Comparison of ENCODE assay signal across 13 cellular contexts in the genomic region with DNA sequence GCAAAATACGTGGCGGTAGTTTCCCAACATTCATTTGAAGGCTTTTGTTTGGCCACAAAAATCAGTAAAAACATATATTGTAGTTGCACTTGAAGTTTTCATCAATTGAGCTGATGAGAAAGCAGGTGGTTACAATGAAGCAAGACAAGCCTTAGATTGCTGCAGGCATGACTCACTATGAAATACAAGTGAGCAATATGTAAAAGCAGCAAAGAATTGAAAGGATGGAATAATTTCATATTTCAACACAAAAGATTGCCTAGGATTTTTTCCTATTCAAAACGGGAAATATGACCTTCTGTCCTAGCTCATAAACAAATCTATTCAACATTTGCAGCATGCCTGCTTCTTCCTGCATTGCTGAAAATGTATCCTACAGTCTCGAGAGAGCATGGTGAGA.
A peak's percentile ranks its signal among the peaks of the same experiment; 100 is the strongest.
DNase-seq lines count a peak whose midpoint lies in the region; ATAC-seq and TF ChIP-seq lines count a peak whose summit lies in the region.
"Had no signal": no experiment of that assay in that cellular context is flagged by ENCODE, and none has a peak within 500 bp of the region (broad histone marks: within the 10 kb centered on the region; RNA-seq: fewer than 3 reads in every experiment).

No MANE protein-coding gene starts in this region.

- H2BK15ac ChIP-seq in IMR-90 (ENCODE audit: low read depth, low read length): no peak overlapping the region

- no peak overlapping the region for H4K8ac ChIP-seq in IMR-90 (ENCODE audit: low read depth in 2 of 2, low read length in 2 of 2)

- no peak overlapping the region for H3K23ac ChIP-seq in IMR-90 (ENCODE audit: low read depth, low read length)

- H2BK20ac ChIP-seq in IMR-90 (ENCODE audit: low read depth, low read length): no peak overlapping the region

- TF ChIP-seq CTCF in AG09309 (IDR thresholded peaks at IDR 0.05; ENCODE audit: control insufficient read depth, insufficient read depth, low read depth, low read length, missing control alignments) (no peak), IMR-90 (conservative IDR thresholded peaks at IDR 0.05; ENCODE audit: low read depth, low read length) (no peak), astrocyte of the spinal cord (IDR thresholded peaks at IDR 0.05; ENCODE audit: low read depth, low read length) (no peak)

- DNase-seq in AG09309 (ENCODE audit: low read depth): peak; percentile 46
- DNase-seq in IMR-90: peak; percentile 56
- DNase-seq in astrocyte of the spinal cord (ENCODE audit: low read depth, low spot score): peak; percentile 13
- DNase-seq in iris pigment epithelial cell (ENCODE audit: low read depth): peak; percentile 82
- DNase-seq in dermis blood vessel endothelial cell: no peak
- no peak for DNase-seq in midbrain (lab: John Stamatoyannopoulos, UW)
- DNase-seq in NCI-H510A (lab: John Stamatoyannopoulos, UW): no peak
- DNase-seq: activated CD4-positive, alpha-beta T cell treated with anti-CD3 and anti-CD28 coated beads, Interleukin-2, amount 10 ng/mL, durations not matched to agents 7 days and 5 days; NCI-H1930; NCI-H69 had no signal

- H3K4me2 ChIP-seq in IMR-90 (ENCODE audit: low read depth, low read length): no peak overlapping the region
- H3K4me2 ChIP-seq: KMS-11 had no signal

- no peaks in the 10 kb centered on the region for H3K9me3 ChIP-seq in IMR-90 (ENCODE audit: control insufficient read depth, insufficient read depth, low read length)
- H3K9me3 ChIP-seq: neutrophil had no signal

- H2AFZ ChIP-seq in IMR-90 (replicated peaks; ENCODE audit: low read length, poor library complexity): no peak overlapping the region

- ATAC-seq in IMR-90 (ENCODE audit: low read depth) (no peak), HG03175 (IDR thresholded peaks at IDR 0.05; ENCODE audit: unreplicated experiment) (no peak)

- H2BK5ac ChIP-seq in IMR-90 (ENCODE audit: low read depth, low read length, poor library complexity, severe bottlenecking): no peak overlapping the region

- no TSS peak for BruUV-seq in IMR-90 (replicated peaks; lab: Mats Ljungman, UMichigan)

- H4K5ac ChIP-seq in IMR-90 (ENCODE audit: low read depth, low read length): no peak overlapping the region

- no peak overlapping the region for H2AK5ac ChIP-seq in IMR-90 (ENCODE audit: low read depth, low read length)

- CTCF ChIA-PET in IMR-90 (lab: Yijun Ruan, JAX): no interaction called here

- H3K9ac ChIP-seq in IMR-90 (ENCODE audit: low read depth, low read length): no peak overlapping the region
- H3K9ac ChIP-seq: KMS-11 had no signal

- WGBS in IMR-90 (ENCODE audit: extremely low coverage in 2 of 2, insufficient read length in 1 of 2), 2 experiments: no CpG with 5 or more reads among the region's 4 CpGs

- no peak overlapping the region for H2BK120ac ChIP-seq in IMR-90 (ENCODE audit: low read depth, low read length)

- H3K14ac ChIP-seq in IMR-90 (replicated peaks; ENCODE audit: low read depth, low read length): no peak overlapping the region

- no peaks in the 10 kb centered on the region for H3K79me1 ChIP-seq in IMR-90 (ENCODE audit: low read depth in 1 of 2, low read length in 2 of 2)

- no peak overlapping the region for H3K18ac ChIP-seq in IMR-90 (ENCODE audit: low read depth, low read length)

- POLR2A ChIA-PET in IMR-90 (lab: Charles Lee; ENCODE audit: unreplicated experiment): no interaction called here

- H3K4me1 ChIP-seq in IMR-90 (ENCODE audit: control insufficient read depth, insufficient read depth, low read length): no peaks in the 10 kb centered on the region

- H3K56ac ChIP-seq in IMR-90 (ENCODE audit: extremely low read depth, insufficient read depth, low read length): no peak overlapping the region

- TF ChIP-seq RAD21 in IMR-90 (IDR thresholded peaks at IDR 0.05; ENCODE audit: low read length): no peak

- H2AK9ac ChIP-seq in IMR-90 (replicated peaks; ENCODE audit: low read depth, low read length, poor library complexity): no peak overlapping the region

- H3K27ac ChIP-seq in IMR-90 (ENCODE audit: insufficient read depth, low read length): no peak overlapping the region
- H3K27ac ChIP-seq: KMS-11, neutrophil had no signal

- dilution Hi-C loops in IMR-90 (cut with HindIII; ENCODE audit: low sequenced_read_pairs, unreplicated experiment): no loop called here

- in situ Hi-C loops in IMR-90 (cut with MboI; ENCODE audit: low sequenced_read_pairs): no loop called here
- in situ Hi-C loops in astrocyte of the spinal cord (cut with HindIII; ENCODE audit: low sequenced_read_pairs): no loop called here

- no peaks in the 10 kb centered on the region for H3K36me3 ChIP-seq in IMR-90 (ENCODE audit: control insufficient read depth, insufficient read depth, low read length)
- H3K36me3 ChIP-seq: neutrophil had no signal

- H3K4me3 ChIP-seq in AG09309 (ENCODE audit: control insufficient read depth, low read depth, low read length) (no peak overlapping the region), IMR-90 (ENCODE audit: insufficient read depth, low read depth, low read length) (no peak overlapping the region), astrocyte of the spinal cord (ENCODE audit: low read depth, low read length) (no peak overlapping the region)

- no peaks in the 10 kb centered on the region for H4K20me1 ChIP-seq in IMR-90 (ENCODE audit: insufficient read depth, low read length)

- no peak overlapping the region for H4K91ac ChIP-seq in IMR-90 (ENCODE audit: insufficient read depth, low read depth, low read length)

- intact Hi-C loops in IMR-90 (cut with micrococcal nuclease): loop anchor here (5.0 kb wide), 1 partner anchor 252 kb away; the partner anchor contains the start of gene PPP3CA

- TF ChIP-seq POLR2A in IMR-90 (IDR thresholded peaks at IDR 0.05; ENCODE audit: low read depth, low read length): no peak

- H3K9me1 ChIP-seq in IMR-90 (ENCODE audit: insufficient read depth, low read length): no peaks in the 10 kb centered on the region

- no peaks in the 10 kb centered on the region for H3K27me3 ChIP-seq in IMR-90 (ENCODE audit: control insufficient read depth, insufficient read depth, low read length)
- H3K27me3 ChIP-seq: neutrophil had no signal

- no peak overlapping the region for H3K4ac ChIP-seq in IMR-90 (ENCODE audit: low read depth, low read length)

TF ChIP-seq in IMR-90, 13 proteins besides CTCF, POLR2A, EP300 and RAD21:
- TF ChIP-seq RFX5 (IDR thresholded peaks at IDR 0.05; ENCODE audit: low read depth, low read length) (no peak), CEBPB (IDR thresholded peaks at IDR 0.05; ENCODE audit: low read depth, low read length) (peak; percentile 85), CHD1 (IDR thresholded peaks at IDR 0.05; ENCODE audit: low read depth, low read length) (no peak)

Comparison
In these comparisons a context has a peak if more than half of its experiments do, and no peak if none do; other contexts are left out.
1. DNase-seq: peak in AG09309 (single experiment), IMR-90 (single experiment), astrocyte of the spinal cord (single experiment) and iris pigment epithelial cell (single experiment); none in dermis blood vessel endothelial cell (single experiment), midbrain (single experiment) and NCI-H510A (single experiment).